In the genomic region with DNA sequence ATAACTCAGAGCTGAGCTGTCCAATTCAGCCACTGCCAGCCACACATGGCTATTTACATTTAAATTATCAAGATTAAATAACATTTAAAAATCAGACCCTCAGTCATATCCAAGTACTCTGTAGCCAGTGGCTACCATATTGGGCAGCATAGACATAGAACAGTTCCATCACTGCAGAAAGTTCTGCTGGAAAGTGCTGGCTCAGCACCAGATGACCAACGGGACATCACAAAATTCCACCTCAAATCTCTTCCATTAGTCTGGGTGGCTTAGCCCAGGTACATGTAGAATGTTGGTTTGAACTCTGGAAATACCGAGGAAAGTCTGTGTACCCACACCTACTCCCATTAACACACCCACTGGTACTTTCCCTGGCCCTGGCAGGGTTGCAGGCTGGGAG, we compare ENCODE assay signal across 23 cellular contexts.
DNase-seq lines count a peak whose midpoint lies in the region; ATAC-seq, FAIRE-seq and TF ChIP-seq lines count a peak whose summit lies in the region.
"Had no signal": no experiment of that assay in that cellular context is flagged by ENCODE, and none has a peak within 500 bp of the region (broad histone marks: within the 10 kb centered on the region; RNA-seq: fewer than 3 reads in every experiment).

No MANE protein-coding gene starts in this region.

- H3K27ac ChIP-seq in HepG2 (ENCODE audit: extremely low read length, insufficient read depth, low read length) (no peak overlapping the region), right lobe of liver (no peak overlapping the region), IMR-90 (ENCODE audit: insufficient read depth, low read length) (no peak overlapping the region), adrenal gland (no peak overlapping the region)
- H3K27ac ChIP-seq: 22Rv1, BLaER1 had no signal

- no peak overlapping the region for H3K4ac ChIP-seq in IMR-90 (ENCODE audit: low read depth, low read length)

- H3K23ac ChIP-seq in IMR-90 (ENCODE audit: low read depth, low read length), result no peak overlapping the region

- no peak overlapping the region for H2AFZ ChIP-seq in HepG2 (ENCODE audit: low read length)
- no peak overlapping the region for H2AFZ ChIP-seq in IMR-90 (replicated peaks; ENCODE audit: low read length, poor library complexity)

- WGBS in HepG2 (ENCODE audit: low lambda C conversion rate), result 0% methylated on average over 1 of the region's 2 CpGs
- WGBS in right lobe of liver (ENCODE audit: insufficient coverage, low coverage, low lambda C conversion rate, missing lambda C conversion rate), result 50% methylated on average over 1 of the region's 2 CpGs
- WGBS in IMR-90 (ENCODE audit: extremely low coverage in 2 of 2, insufficient read length in 1 of 2), 2 experiments, result no CpG with 5 or more reads among the region's 2 CpGs
- WGBS in adrenal gland, 4 donors, result 80 to 90% (median 87%) methylated on average over 2 of the region's 2 CpGs

- no peaks in the 10 kb centered on the region for H3K36me3 ChIP-seq in HepG2 (replicated peaks in 1 of 2; ENCODE audit: control insufficient read depth in 1 of 2, insufficient read depth in 2 of 2, low read length in 2 of 2)
- no peaks in the 10 kb centered on the region for H3K36me3 ChIP-seq in right lobe of liver
- no peaks in the 10 kb centered on the region for H3K36me3 ChIP-seq in IMR-90 (ENCODE audit: control insufficient read depth, insufficient read depth, low read length)
- H3K36me3 ChIP-seq in adrenal gland (replicated peaks in 1 of 2), result no peaks in the 10 kb centered on the region
- H3K36me3 ChIP-seq: BE2C, BLaER1 had no signal

- no peak for TF ChIP-seq CTCF in HepG2 (CRISPR knock-in tag; IDR thresholded peaks at IDR 0.05)
- TF ChIP-seq CTCF in right lobe of liver (IDR thresholded peaks at IDR 0.05), result no peak
- no peak for TF ChIP-seq CTCF in IMR-90 (conservative IDR thresholded peaks at IDR 0.05; ENCODE audit: low read depth, low read length)
- TF ChIP-seq CTCF in adrenal gland (IDR thresholded peaks at IDR 0.05), result no peak

- TF ChIP-seq EP300 in HepG2 (IDR thresholded peaks at IDR 0.05; ENCODE audit: low read depth in 2 of 2, low read length in 2 of 2) (no peak), HepG2 (CRISPR knock-in tag; IDR thresholded peaks at IDR 0.05; ENCODE audit: borderline replicate concordance) (no peak)

- BruUV-seq in HepG2 (replicated peaks; lab: Mats Ljungman, UMichigan) (no TSS peak), IMR-90 (replicated peaks; lab: Mats Ljungman, UMichigan) (no TSS peak)

- no peak overlapping the region for H2AK9ac ChIP-seq in IMR-90 (replicated peaks; ENCODE audit: low read depth, low read length, poor library complexity)

- ATAC-seq in HepG2, result no peak
- no peak for ATAC-seq in right lobe of liver
- no peak for ATAC-seq in IMR-90 (ENCODE audit: low read depth)
- ATAC-seq: GM12878 had no signal

- no peak overlapping the region for H4K5ac ChIP-seq in IMR-90 (ENCODE audit: low read depth, low read length)

- in situ Hi-C loops in HepG2 (cut with HindIII; ENCODE audit: extremely low pct_ligation_motif_present, low pct_unique_long_range_greater_than_20kb), result no loop called here
- in situ Hi-C loops in IMR-90 (cut with MboI; ENCODE audit: low sequenced_read_pairs), result loop anchor here (25.0 kb wide), 2 partner anchors 389 to 514 kb away; partner anchors contain the start of gene AZIN2

- H3K79me2 ChIP-seq in HepG2 (ENCODE audit: insufficient read depth, low read length), result no peaks in the 10 kb centered on the region

- no peak overlapping the region for H3K14ac ChIP-seq in IMR-90 (replicated peaks; ENCODE audit: low read depth, low read length)

- TF ChIP-seq RAD21 in HepG2 (CRISPR knock-in tag; IDR thresholded peaks at IDR 0.05), result no peak
- TF ChIP-seq RAD21 in IMR-90 (IDR thresholded peaks at IDR 0.05; ENCODE audit: low read length), result no peak

- dilution Hi-C loops in IMR-90 (cut with HindIII; ENCODE audit: low sequenced_read_pairs, unreplicated experiment), result no loop called here

- H4K91ac ChIP-seq in IMR-90 (ENCODE audit: insufficient read depth, low read depth, low read length), result no peak overlapping the region

- H2AK5ac ChIP-seq in IMR-90 (ENCODE audit: low read depth, low read length), result no peak overlapping the region

- no peak overlapping the region for H4K8ac ChIP-seq in IMR-90 (ENCODE audit: low read depth in 2 of 2, low read length in 2 of 2)

- H3K9me1 ChIP-seq in IMR-90 (ENCODE audit: insufficient read depth, low read length), result no peaks in the 10 kb centered on the region

- H4K20me1 ChIP-seq in HepG2 (ENCODE audit: insufficient read depth, low read length) (no peaks in the 10 kb centered on the region), IMR-90 (ENCODE audit: insufficient read depth, low read length) (no peaks in the 10 kb centered on the region)
- H4K20me1 ChIP-seq: BLaER1 had no signal

- peaks cover 4 to 26% of the 10 kb centered on the region in 2 experiments; a peak in 4 of 5 replicates for H3K27me3 ChIP-seq in HepG2 (ENCODE audit: control insufficient read depth in 1 of 2, insufficient read depth in 2 of 2, low read length in 2 of 2)
- no peaks in the 10 kb centered on the region for H3K27me3 ChIP-seq in right lobe of liver
- peaks cover 2% of the 10 kb centered on the region; the same call in 1 of the 2 replicates for H3K27me3 ChIP-seq in IMR-90 (ENCODE audit: control insufficient read depth, insufficient read depth, low read length)
- no peaks in the 10 kb centered on the region for H3K27me3 ChIP-seq in adrenal gland
- H3K27me3 ChIP-seq: BE2C, BLaER1 had no signal

- H3K4me3 ChIP-seq in HepG2 (replicated peaks in 1 of 3; ENCODE audit: insufficient read depth in 1 of 3, low read depth in 2 of 3, low read length in 3 of 3), result no peak overlapping the region
- no peak overlapping the region for H3K4me3 ChIP-seq in right lobe of liver
- no peak overlapping the region for H3K4me3 ChIP-seq in IMR-90 (ENCODE audit: insufficient read depth, low read depth, low read length)
- no peak overlapping the region for H3K4me3 ChIP-seq in adrenal gland
- H3K4me3 ChIP-seq: BLaER1, GM12878 had no signal

- H3K4me1 ChIP-seq in HepG2 (ENCODE audit: insufficient read depth, low read length), result no peaks in the 10 kb centered on the region
- H3K4me1 ChIP-seq in right lobe of liver, result no peaks in the 10 kb centered on the region
- no peaks in the 10 kb centered on the region for H3K4me1 ChIP-seq in IMR-90 (ENCODE audit: control insufficient read depth, insufficient read depth, low read length)
- H3K4me1 ChIP-seq in adrenal gland (replicated peaks in 1 of 2), result no peaks in the 10 kb centered on the region
- H3K4me1 ChIP-seq: BE2C had no signal

- CTCF ChIA-PET in HepG2 (lab: Yijun Ruan, JAX; ENCODE audit: low intra/inter-chr PET ratio, low total read pairs) (no interaction called here), IMR-90 (lab: Yijun Ruan, JAX) (no interaction called here)

- FAIRE-seq in HepG2 (lab: Jason Lieb, UNC), result no peak
- FAIRE-seq in RCC 7860 (lab: Jason Lieb, UNC), result no peak
- FAIRE-seq: D721Med, GM12878, GM12892, GM18507 had no signal

- no peaks in the 10 kb centered on the region for H3K79me1 ChIP-seq in IMR-90 (ENCODE audit: low read depth in 1 of 2, low read length in 2 of 2)

- DNase-seq in HepG2 (ENCODE audit: low spot score) (no peak), right lobe of liver (no peak), IMR-90 (no peak), islet precursor cell (peak; percentile 7), RCC 7860 (ENCODE audit: low spot score) (no peak), adrenal gland (no peak)
- DNase-seq in activated T-cell treated with anti-CD3 and anti-CD28 coated beads, Interleukin-2, amount 50 U/mL, for 48 hours, result no peak
- DNase-seq: ACHN; BE2C; C1 segment of cervical spinal cord; CD4-positive, alpha-beta memory T cell; CD4-positive, CD25-positive, alpha-beta regulatory T cell; CD8-positive, alpha-beta memory T cell; COR-L47; DMS79 treated with DMSO at 0.1 percent for 48 hours; EL; GDM1 had no signal

- H2BK120ac ChIP-seq in IMR-90 (ENCODE audit: low read depth, low read length), result no peak overlapping the region

- no peak overlapping the region for H2BK15ac ChIP-seq in IMR-90 (ENCODE audit: low read depth, low read length)

- H3K18ac ChIP-seq in IMR-90 (ENCODE audit: low read depth, low read length), result no peak overlapping the region

- no peak overlapping the region for H3K56ac ChIP-seq in IMR-90 (ENCODE audit: extremely low read depth, insufficient read depth, low read length)

- TF ChIP-seq POLR2A in HepG2 (IDR thresholded peaks at IDR 0.05; ENCODE audit: insufficient read depth in 1 of 2, low read depth in 2 of 2, low read length in 2 of 2) (no peak), right lobe of liver (IDR thresholded peaks at IDR 0.05) (no peak), IMR-90 (IDR thresholded peaks at IDR 0.05; ENCODE audit: low read depth, low read length) (no peak), adrenal gland (IDR thresholded peaks at IDR 0.05) (no peak)

- H2BK5ac ChIP-seq in IMR-90 (ENCODE audit: low read depth, low read length, poor library complexity, severe bottlenecking), result no peak overlapping the region

- H3K9me3 ChIP-seq in HepG2 (ENCODE audit: low read length) (no peaks in the 10 kb centered on the region), right lobe of liver (no peaks in the 10 kb centered on the region), IMR-90 (ENCODE audit: control insufficient read depth, insufficient read depth, low read length) (no peaks in the 10 kb centered on the region), adrenal gland (replicated peaks in 1 of 3) (no peaks in the 10 kb centered on the region)
- H3K9me3 ChIP-seq: BE2C, BLaER1 had no signal

- H3K4me2 ChIP-seq in HepG2 (ENCODE audit: low read depth, low read length) (no peak overlapping the region), IMR-90 (ENCODE audit: low read depth, low read length) (no peak overlapping the region)

- no peak overlapping the region for H2BK20ac ChIP-seq in IMR-90 (ENCODE audit: low read depth, low read length)

- intact Hi-C loops in HepG2 (cut with micrococcal nuclease; ENCODE audit: unreplicated experiment), result no loop called here
- intact Hi-C loops in right lobe of liver (cut with DNase I), result no loop called here
- intact Hi-C loops in IMR-90 (cut with micrococcal nuclease), result no loop called here
- intact Hi-C loops in adrenal gland (cut with DNase I), result no loop called here

- POLR2A ChIA-PET in HepG2 (lab: Yijun Ruan, JAX) (no interaction called here), IMR-90 (lab: Charles Lee; ENCODE audit: unreplicated experiment) (no interaction called here)

- H3K9ac ChIP-seq in HepG2 (ENCODE audit: insufficient read depth, low read depth, low read length), result no peak overlapping the region
- no peak overlapping the region for H3K9ac ChIP-seq in IMR-90 (ENCODE audit: low read depth, low read length)
- H3K9ac ChIP-seq: BLaER1 had no signal

TF ChIP-seq in HepG2, 621 proteins besides CTCF, POLR2A, EP300 and RAD21 (continues in another document):
- no peak for TF ChIP-seq PLRG1 (conservative IDR thresholded peaks at IDR 0.05)
- no peak for TF ChIP-seq JUN (CRISPR knock-in tag; IDR thresholded peaks at IDR 0.05)
- TF ChIP-seq MAFK (conservative IDR thresholded peaks at IDR 0.05 in 1 of 2, IDR thresholded peaks at IDR 0.05 in 1 of 2; ENCODE audit: low read length in 2 of 2), result peak; percentile 43 to 77; a peak in 3 of 4 replicates
